Comparison of ENCODE assay signal across 18 cellular contexts in genomic region chr6:24960991-24961475, GRCh38. TPM values are rescaled to one million over a fixed set of nuclear protein-coding genes. Genes with fewer than 3 reads are reported as not detected.
A peak's percentile ranks its signal among the peaks of the same experiment; 100 is the strongest.
DNase-seq lines count a peak whose midpoint lies in the region; ATAC-seq and TF ChIP-seq lines count a peak whose summit lies in the region.
"Had no signal": no experiment of that assay in that cellular context is flagged by ENCODE, and none has a peak within 500 bp of the region (broad histone marks: within the 10 kb centered on the region; RNA-seq: fewer than 3 reads in every experiment).

No MANE protein-coding gene starts in this region.

- H3K4me1 Mint-ChIP-seq in central memory CD8-positive, alpha-beta T cell: peaks cover 68% of the 10 kb centered on the region

- H3K27ac ChIP-seq in stomach (no peak overlapping the region), heart right ventricle (peak overlapping the region in 1 of 10 donors; percentile 44)
- H3K27ac ChIP-seq: right atrium auricular region had no signal

- H3K4me3 ChIP-seq in stomach: no peak overlapping the region
- H3K4me3 ChIP-seq in heart right ventricle: no peak overlapping the region
- H3K4me3 ChIP-seq: BLaER1 treated with 17β-estradiol and CSF1 and Interleukin-3, amounts not matched to agents 10 nM and 100 nM; right atrium auricular region had no signal

- peaks cover 4% of the 10 kb centered on the region for H3K36me3 Mint-ChIP-seq in central memory CD8-positive, alpha-beta T cell (ENCODE audit: insufficient read depth)

- H3K4me3 Mint-ChIP-seq in central memory CD8-positive, alpha-beta T cell: peak overlapping the region; percentile 60
- H3K4me3 Mint-ChIP-seq: HFFc6, WTC11 had no signal

- H3K36me3 ChIP-seq in stomach (no peaks in the 10 kb centered on the region), heart right ventricle (no peaks in the 10 kb centered on the region)
- H3K36me3 ChIP-seq: BLaER1 treated with 17β-estradiol and CSF1 and Interleukin-3, amounts not matched to agents 10 nM and 100 nM; right atrium auricular region had no signal

- H3K27me3 Mint-ChIP-seq in central memory CD8-positive, alpha-beta T cell: no peaks in the 10 kb centered on the region

- no peak for TF ChIP-seq EP300 in stomach (IDR thresholded peaks at IDR 0.05)

- H3K4me1 ChIP-seq in stomach (peaks cover 0 to 11% (median 0%) of the 10 kb centered on the region in 4 donors), heart right ventricle (peaks cover 0 to 26% (median 0%) of the 10 kb centered on the region in 9 donors)
- H3K4me1 ChIP-seq: right atrium auricular region had no signal

- intact Hi-C loops in stomach (cut with DNase I; ENCODE audit: low total_unique reads): no loop called here
- intact Hi-C loops in heart right ventricle (cut with DNase I): no loop called here

- peak; percentile 29 for DNase-seq in activated gamma-delta T cell treated with Interleukin-2 at 50 U/mL for 16 hours
- no peak for DNase-seq in activated gamma-delta T cell (lab: John Stamatoyannopoulos, UW)
- DNase-seq in NCI-H2081 treated with DMSO at 0.1 percent for 48 hours (lab: John Stamatoyannopoulos, UW): peak; percentile 62
- DNase-seq in central memory CD8-positive, alpha-beta T cell (ENCODE audit: low spot score in 2 of 2): no peak
- DNase-seq in stomach: peak; percentile 39
- no peak for DNase-seq in heart right ventricle
- no peak for DNase-seq in stimulated activated CD4-positive, alpha-beta T cell treated with anti-CD3 and anti-CD28 coated beads, Interleukin-15, amount 100 ng/mL, for 24 hours
- no peak for DNase-seq in germinal center (ENCODE audit: low spot score)
- DNase-seq: activated effector memory CD4-positive, alpha-beta T cell treated with anti-CD3 and anti-CD28 coated beads, Interleukin-2, amount 50 U/mL, for 16 hours; head of caudate nucleus; HFFc6; NCI-H1105 treated with DMSO at 0.1 percent for 48 hours; NCI-H82; stimulated activated CD4-positive, alpha-beta T cell treated with anti-CD3 and anti-CD28 coated beads, Interleukin-4, amount 100 ng/mL, for 24 hours; stimulated activated naive CD4-positive, alpha-beta T cell treated with Interleukin-2 at 50 U/mL for 16 hours had no signal

- 21 to 43% (median 31%) methylated on average over 3 of the region's 3 CpGs for WGBS in stomach, 5 donors
- WGBS in heart right ventricle, 2 donors: 61 to 76% methylated on average over 3 of the region's 3 CpGs

- no peak for TF ChIP-seq CTCF in stomach (IDR thresholded peaks at IDR 0.05)
- TF ChIP-seq CTCF in heart right ventricle (IDR thresholded peaks at IDR 0.05): no peak

- peaks cover 0 to 4% (median 0%) of the 10 kb centered on the region in 4 donors for H3K9me3 ChIP-seq in stomach
- H3K9me3 ChIP-seq in heart right ventricle: no peaks in the 10 kb centered on the region
- H3K9me3 ChIP-seq: right atrium auricular region had no signal

- peak overlapping the region; percentile 67 for H3K27ac Mint-ChIP-seq in central memory CD8-positive, alpha-beta T cell (ENCODE audit: low read depth)
- H3K27ac Mint-ChIP-seq: HFFc6, WTC11 had no signal

- no peaks in the 10 kb centered on the region for H3K9me3 Mint-ChIP-seq in central memory CD8-positive, alpha-beta T cell
- H3K9me3 Mint-ChIP-seq: HFFc6 had no signal

- H3K27me3 ChIP-seq in stomach: no peaks in the 10 kb centered on the region
- H3K27me3 ChIP-seq in heart right ventricle: no peaks in the 10 kb centered on the region
- H3K27me3 ChIP-seq: BLaER1 treated with 17β-estradiol and CSF1 and Interleukin-3, amounts not matched to agents 10 nM and 100 nM; right atrium auricular region had no signal

- no peak for TF ChIP-seq POLR2A in stomach (IDR thresholded peaks at IDR 0.05)

- ATAC-seq in central memory CD8-positive, alpha-beta T cell (replicated peaks; ENCODE audit: extremely low read depth, poor library complexity, severe bottlenecking): peak; percentile 70
- no peak for ATAC-seq in heart right ventricle
- ATAC-seq: WTC11 had no signal

RNA-seq across cellular contexts. Expression of gene RIPOR2, which starts 25.3 kb away (rescaled TPM):
- total RNA-seq in stomach: 10 to 100 TPM in 3 of 5 donors, 1 to 10 TPM in 1, not detected in 1; 9.4 to 19.3 (median 12.4) TPM
- polyA plus RNA-seq in stomach: 1 to 10 TPM; 2.0 to 2.6 (median 2.1) TPM
- 10 to 100 TPM in 1 of 10 donors, 1 to 10 TPM in 9; 2.0 to 14.5 (median 4.6) TPM for total RNA-seq in heart right ventricle
- 1 to 10 TPM; 1.2 to 1.4 TPM for polyA plus RNA-seq in heart right ventricle

Comparison
In these comparisons a context has a peak if more than half of its experiments do, and no peak if none do; other contexts are left out.
1. DNase-seq: peak in activated gamma-delta T cell treated with Interleukin-2 at 50 U/mL for 16 hours (single experiment), NCI-H2081 treated with DMSO at 0.1 percent for 48 hours (single experiment) and stomach (single experiment); none in activated gamma-delta T cell (single experiment), central memory CD8-positive, alpha-beta T cell (0 of 2), heart right ventricle (0 of 2), stimulated activated CD4-positive, alpha-beta T cell treated with anti-CD3 and anti-CD28 coated beads, Interleukin-15, amount 100 ng/mL, for 24 hours (single experiment) and germinal center (single experiment).